Comparison of ENCODE assay signal across 6 cellular contexts in the genomic region with DNA sequence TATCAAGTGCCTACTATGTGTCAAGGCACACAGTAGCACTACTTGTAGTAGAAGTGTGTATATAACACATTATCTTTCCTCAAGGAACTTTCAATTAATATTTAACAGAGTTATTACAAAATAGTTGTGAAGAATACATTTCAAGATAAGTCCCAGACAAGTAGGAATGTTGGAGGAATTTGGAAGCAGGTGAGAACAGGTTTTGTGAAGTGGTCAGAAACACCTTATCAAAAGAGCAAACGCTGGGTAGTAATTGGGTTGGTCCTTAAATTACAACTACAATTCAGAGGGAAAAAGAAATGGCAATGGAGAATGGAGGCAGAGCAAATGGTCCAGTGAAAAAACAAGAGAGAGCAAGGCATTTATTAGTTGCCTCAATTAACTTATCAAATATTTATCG.
"Had no signal": no experiment of that assay in that cellular context is flagged by ENCODE, and none has a peak within 500 bp of the region (broad histone marks: within the 10 kb centered on the region; RNA-seq: fewer than 3 reads in every experiment).

No MANE protein-coding gene starts in this region.

- ATAC-seq: GM23338, K562 had no signal

- DNase-seq: H9, HCEC 1CT, IMR-90, KG1 had no signal

- H3K4me3 ChIP-seq: GM23338, K562 had no signal
